ENCODE assay signal across 8 cellular contexts in genomic region chr1:155086182-155086741, GRCh38. TPM values are rescaled to one million over a fixed set of nuclear protein-coding genes. Genes with fewer than 3 reads are reported as not detected.
DNase-seq lines count a peak whose midpoint lies in the region; ATAC-seq and TF ChIP-seq lines count a peak whose summit lies in the region.

No MANE protein-coding gene starts in this region.

- TF ChIP-seq CTCF in KMS-11 (conservative IDR thresholded peaks at IDR 0.05; ENCODE audit: low read depth, low read length) (peak; percentile 100), adrenal gland (IDR thresholded peaks at IDR 0.05) (peak; percentile 81 to 100 (median 94)), hepatocyte (IDR thresholded peaks at IDR 0.05; ENCODE audit: poor library complexity) (peak; percentile 95)

- WGBS in adrenal gland, 4 donors: 15 to 35% (median 18%) methylated on average over 5 to 21 of the region's 21 CpGs
- WGBS in hepatocyte (ENCODE audit: low lambda C conversion rate, missing lambda C conversion rate): 31% methylated on average over 8 of the region's 21 CpGs

- no peak overlapping the region; the same call in 1 of the 2 replicates for H3K9ac ChIP-seq in KMS-11

- H3K79me2 ChIP-seq in KMS-11 (ENCODE audit: insufficient read depth, low read depth): no peaks in the 10 kb centered on the region
- no peaks in the 10 kb centered on the region for H3K79me2 ChIP-seq in hepatocyte

- peaks cover 35% of the 10 kb centered on the region for H3K4me1 Mint-ChIP-seq in T-helper 17 cell

- H2AFZ ChIP-seq in KMS-11 (ENCODE audit: low read depth): peak overlapping the region; percentile 89
- no peak overlapping the region for H2AFZ ChIP-seq in hepatocyte

- peak overlapping the region; percentile 96 for H3K4me3 Mint-ChIP-seq in T-helper 17 cell

- H4K20me1 ChIP-seq in KMS-11 (ENCODE audit: insufficient read depth): no peaks in the 10 kb centered on the region
- peaks cover 2% of the 10 kb centered on the region for H4K20me1 ChIP-seq in hepatocyte (ENCODE audit: insufficient read depth, poor library complexity, severe bottlenecking)

- peaks cover 4% of the 10 kb centered on the region for H3K36me3 Mint-ChIP-seq in T-helper 17 cell (ENCODE audit: low read depth)

- peak overlapping the region; percentile 39; the same call in 1 of the 2 replicates for H3K27ac ChIP-seq in KMS-11
- no peak overlapping the region for H3K27ac ChIP-seq in adrenal gland
- no peak overlapping the region for H3K27ac ChIP-seq in hepatocyte

- H3K4me2 ChIP-seq in KMS-11 (peak overlapping the region; percentile 91), hepatocyte (peak overlapping the region; percentile 94)

- ATAC-seq in T-helper 17 cell (peak; percentile 22), GM21515 (IDR thresholded peaks at IDR 0.05; ENCODE audit: unreplicated experiment) (no peak)

- intact Hi-C loops in adrenal gland (cut with DNase I): no loop called here

- H3K9me2 ChIP-seq in hepatocyte (replicated peaks; ENCODE audit: insufficient read depth): no peaks in the 10 kb centered on the region

- H3K27me3 ChIP-seq in KMS-11 (ENCODE audit: insufficient read depth, low read depth) (peaks cover 26% of the 10 kb centered on the region), adrenal gland (peaks cover 29% of the 10 kb centered on the region), hepatocyte (peaks cover 27% of the 10 kb centered on the region)

- peak overlapping the region; percentile 91 for H3K27ac Mint-ChIP-seq in T-helper 17 cell

- H3K4me1 ChIP-seq in KMS-11 (ENCODE audit: low read depth, poor library complexity, severe bottlenecking) (peaks cover 51% of the 10 kb centered on the region), adrenal gland (replicated peaks in 1 of 2) (peaks cover 11 to 33% of the 10 kb centered on the region in 2 donors), hepatocyte (ENCODE audit: insufficient read depth) (peaks cover 27% of the 10 kb centered on the region)

- no peak for TF ChIP-seq POLR2A in adrenal gland (IDR thresholded peaks at IDR 0.05)

- H3K27me3 Mint-ChIP-seq in T-helper 17 cell: peaks cover 21% of the 10 kb centered on the region

- H3K9me3 ChIP-seq in T-helper 17 cell (ENCODE audit: control insufficient read depth, low read length, poor library complexity, severe bottlenecking) (no peaks in the 10 kb centered on the region), adrenal gland (replicated peaks in 1 of 3) (no peaks in the 10 kb centered on the region), hepatocyte (ENCODE audit: low read depth) (no peaks in the 10 kb centered on the region)

- H3K4me3 ChIP-seq in KMS-11 (IDR thresholded peaks at IDR 0.05; ENCODE audit: insufficient read depth, low read depth, low read length): no peak overlapping the region
- no peak overlapping the region for H3K4me3 ChIP-seq in adrenal gland
- H3K4me3 ChIP-seq in hepatocyte: no peak overlapping the region

- H3K36me3 ChIP-seq in KMS-11 (ENCODE audit: insufficient read depth): no peaks in the 10 kb centered on the region
- H3K36me3 ChIP-seq in adrenal gland (replicated peaks in 1 of 2): no peaks in the 10 kb centered on the region
- H3K36me3 ChIP-seq in hepatocyte (replicated peaks; ENCODE audit: insufficient read depth, low read depth): no peaks in the 10 kb centered on the region

- DNase-seq in EH (ENCODE audit: low read depth) (peak; percentile 50), T-helper 17 cell (peak; percentile 73 to 81 (median 74)), adrenal gland (peak; percentile 59 to 88 (median 74)), hepatocyte (ENCODE audit: low spot score) (peak; percentile 73), ureter (ENCODE audit: low spot score) (no peak)
- DNase-seq in stimulated activated CD4-positive, alpha-beta T cell treated with anti-CD3 and anti-CD28 coated beads, Interleukin-12 subunit alpha, Interleukin-12 subunit beta, amount 100 ng/mL, for 4 hours: peak; percentile 74

RNA-seq across cellular contexts. Expression of gene EFNA3, which starts 7.6 kb away (rescaled TPM):
- 1 to 10 TPM in 1 of 2 donors, under 1 TPM in 1; 0.29 to 1.3 TPM for total RNA-seq in T-helper 17 cell
- total RNA-seq in adrenal gland: 1 to 10 TPM; 1.4 to 6.6 (median 2.7) TPM
- polyA plus RNA-seq in adrenal gland: 1 to 10 TPM; 2.8 to 4.0 (median 3.7) TPM
- 4.0 and 5.5 TPM in 2 replicates for total RNA-seq in hepatocyte
- polyA plus RNA-seq in hepatocyte: 10.3 and 13.1 TPM in 2 replicates
- total RNA-seq in ureter: 1.1 TPM

RNA-seq across cellular contexts. Expression of gene EFNA4, which starts 22.7 kb away (rescaled TPM):
- total RNA-seq in T-helper 17 cell (1 to 10 TPM; 2.6 to 4.9 TPM), adrenal gland (10 to 100 TPM in 4 of 8 donors, 1 to 10 TPM in 4; 3.5 to 25.7 (median 11.2) TPM), hepatocyte (20.5 and 21.3 TPM in 2 replicates), ureter (11.2 TPM)
- polyA plus RNA-seq in adrenal gland (10 to 100 TPM; 10.0 to 23.5 (median 12.1) TPM), hepatocyte (16.3 and 18.1 TPM in 2 replicates)

RNA-seq across cellular contexts. Expression of gene ADAM15, which starts 35.1 kb away (rescaled TPM):
- total RNA-seq in T-helper 17 cell (10 to 100 TPM; 30.3 to 33.8 TPM), adrenal gland (10 to 100 TPM; 41.9 to 84.2 (median 59.3) TPM), hepatocyte (44.8 and 55.7 TPM in 2 replicates), ureter (152 TPM)
- polyA plus RNA-seq in adrenal gland (100 to 1,000 TPM in 2 of 3 donors, 10 to 100 TPM in 1; 16.1 to 269 (median 240) TPM), hepatocyte (108 and 117 TPM in 2 replicates)

RNA-seq across cellular contexts. Expression of gene EFNA1, which starts 41.4 kb away (rescaled TPM):
- 1 to 10 TPM in 1 of 2 donors, not detected in 1; 1.0 TPM for total RNA-seq in T-helper 17 cell
- total RNA-seq in adrenal gland: 10 to 100 TPM; 16.3 to 49.7 (median 31.0) TPM
- polyA plus RNA-seq in adrenal gland: 10 to 100 TPM in 2 of 3 donors, 1 to 10 TPM in 1; 6.6 to 35.9 (median 30.2) TPM
- 78.7 and 94.8 TPM in 2 replicates for total RNA-seq in hepatocyte
- polyA plus RNA-seq in hepatocyte: 137 and 172 TPM in 2 replicates
- 111 TPM for total RNA-seq in ureter

RNA-seq across cellular contexts. Expression of gene SLC50A1, which starts 49.4 kb away (rescaled TPM):
- total RNA-seq in T-helper 17 cell: 10 to 100 TPM; 25.6 to 27.8 TPM
- 100 to 1,000 TPM in 1 of 8 donors, 10 to 100 TPM in 7; 31.7 to 108 (median 49.9) TPM for total RNA-seq in adrenal gland
- polyA plus RNA-seq in adrenal gland: 100 to 1,000 TPM in 1 of 3 donors, 10 to 100 TPM in 2; 55.2 to 172 (median 61.8) TPM
- total RNA-seq in hepatocyte: 75.3 and 88.6 TPM in 2 replicates
- 111 and 115 TPM in 2 replicates for polyA plus RNA-seq in hepatocyte
- total RNA-seq in ureter: 63.4 TPM
